In genomic region chr15:90231028-90232017, GRCh38 we compare ENCODE assay signal across 8 cellular contexts. TPM values are rescaled to one million over a fixed set of nuclear protein-coding genes. Genes with fewer than 3 reads are reported as not detected.
A peak's percentile ranks its signal among the peaks of the same experiment; 100 is the strongest.
DNase-seq lines count a peak whose midpoint lies in the region; ATAC-seq and TF ChIP-seq lines count a peak whose summit lies in the region.

No MANE protein-coding gene starts in this region.

- H3K27me3 ChIP-seq in H7 (ENCODE audit: control insufficient read depth, insufficient read depth, low read length), result no peaks in the 10 kb centered on the region

- peaks cover 48% of the 10 kb centered on the region for H3K4me1 Mint-ChIP-seq in activated CD4-positive, alpha-beta memory T cell treated with anti-CD3 and anti-CD28 coated beads for 36 hours (ENCODE audit: low read depth)

- CTCF ChIA-PET in activated CD4-positive, alpha-beta memory T cell treated with anti-CD3 and anti-CD28 coated beads for 36 hours (lab: Charles Lee), result interaction anchor here (0.7 to 4.3 kb wide), 13 partner anchors 10 to 470 kb away, joined by 3 to 18 read pairs (median 4); partner anchors contain the start of genes IDH2 and SEMA4B

- peak overlapping the region; percentile 94 for H3K4me3 Mint-ChIP-seq in activated CD4-positive, alpha-beta memory T cell treated with anti-CD3 and anti-CD28 coated beads for 36 hours

- TF ChIP-seq CTCF in epithelial cell of proximal tubule (conservative IDR thresholded peaks at IDR 0.05; ENCODE audit: low read depth, low read length), result no peak

- ATAC-seq in GM18520 (IDR thresholded peaks at IDR 0.05; ENCODE audit: unreplicated experiment), result no peak

- peak overlapping the region; percentile 92 for H3K27ac Mint-ChIP-seq in activated CD4-positive, alpha-beta memory T cell treated with anti-CD3 and anti-CD28 coated beads for 36 hours

- POLR2A ChIA-PET in activated CD4-positive, alpha-beta memory T cell treated with anti-CD3 and anti-CD28 coated beads for 36 hours (lab: Charles Lee), result interaction anchor here (0.5 to 4.7 kb wide), 7 partner anchors 9 to 701 kb away, joined by 3 to 30 read pairs (median 4); partner anchors contain the start of genes AP3S2, HDDC3, NGRN and SEMA4B

- no peaks in the 10 kb centered on the region for H3K9me3 Mint-ChIP-seq in activated CD4-positive, alpha-beta memory T cell treated with anti-CD3 and anti-CD28 coated beads for 36 hours

- H3K4me3 ChIP-seq in H7 (ENCODE audit: insufficient read depth, low read depth, low read length), result no peak overlapping the region
- H3K4me3 ChIP-seq in epithelial cell of proximal tubule (ENCODE audit: low read depth, low read length), result peak overlapping the region; percentile 94

- no peaks in the 10 kb centered on the region for H3K27me3 Mint-ChIP-seq in activated CD4-positive, alpha-beta memory T cell treated with anti-CD3 and anti-CD28 coated beads for 36 hours

- intact Hi-C loops in activated CD4-positive, alpha-beta memory T cell treated with anti-CD3 and anti-CD28 coated beads for 36 hours (cut with micrococcal nuclease), result loop anchor here (2.0 to 5.0 kb wide), 6 partner anchors 55 to 701 kb away; partner anchors contain the start of genes AP3S2, HDDC3 and IQGAP1

- DNase-seq in H7 (peak; percentile 30), epithelial cell of proximal tubule (ENCODE audit: low read depth) (no peak), NCI-H1048 (lab: John Stamatoyannopoulos, UW) (no peak), DMS 273 (lab: John Stamatoyannopoulos, UW; ENCODE audit: unreplicated experiment) (no peak), HuH-7 (ENCODE audit: low spot score) (no peak)
- peak; percentile 88 for DNase-seq in activated CD4-positive, alpha-beta memory T cell treated with anti-CD3 and anti-CD28 coated beads for 36 hours
- peak; percentile 73 for DNase-seq in stimulated activated CD4-positive, alpha-beta T cell treated with anti-CD3 and anti-CD28 coated beads, Interleukin-4, amount 100 ng/mL, for 24 hours

- peaks cover 34% of the 10 kb centered on the region for H3K36me3 Mint-ChIP-seq in activated CD4-positive, alpha-beta memory T cell treated with anti-CD3 and anti-CD28 coated beads for 36 hours

- H3K36me3 ChIP-seq in H7 (replicated peaks; ENCODE audit: control insufficient read depth, insufficient read depth, low read length), result peaks cover 13% of the 10 kb centered on the region

RNA-seq across cellular contexts. Expression of gene CIB1, which starts 2.4 kb away (rescaled TPM):
- total RNA-seq in H7 (2014; rRNA removed; shearing (Covaris generic)), result 16.3 and 21.2 TPM in 2 replicates
- total RNA-seq in activated CD4-positive, alpha-beta memory T cell treated with anti-CD3 and anti-CD28 coated beads for 36 hours, result 100 to 1,000 TPM; 162 to 170 TPM
- total RNA-seq in epithelial cell of proximal tubule, result 76.0 and 90.9 TPM in 2 replicates

RNA-seq across cellular contexts. Expression of gene GDPGP1, which starts 2.7 kb away (rescaled TPM):
- 5.2 and 5.8 TPM in 2 replicates for total RNA-seq in H7 (2014; rRNA removed; shearing (Covaris generic))
- 1 to 10 TPM; 8.0 to 9.2 TPM for total RNA-seq in activated CD4-positive, alpha-beta memory T cell treated with anti-CD3 and anti-CD28 coated beads for 36 hours
- total RNA-seq in epithelial cell of proximal tubule, result 9.9 and 22.3 TPM in 2 replicates

RNA-seq across cellular contexts. Expression of gene TTLL13, which starts 18.0 kb away (rescaled TPM):
- 0.07 and 0.14 TPM in 2 replicates for total RNA-seq in H7 (2014; rRNA removed; shearing (Covaris generic))
- total RNA-seq in activated CD4-positive, alpha-beta memory T cell treated with anti-CD3 and anti-CD28 coated beads for 36 hours, result under 1 TPM; 0.55 to 0.73 TPM
- total RNA-seq in epithelial cell of proximal tubule, result not detected in 2 replicates

RNA-seq across cellular contexts. Expression of gene SEMA4B, which starts 30.2 kb away (rescaled TPM):
- 53.0 and 61.0 TPM in 2 replicates for total RNA-seq in H7 (2014; rRNA removed; shearing (Covaris generic))
- total RNA-seq in activated CD4-positive, alpha-beta memory T cell treated with anti-CD3 and anti-CD28 coated beads for 36 hours, result 10 to 100 TPM; 13.1 to 16.7 TPM
- total RNA-seq in epithelial cell of proximal tubule, result 75.6 and 89.6 TPM in 2 replicates

RNA-seq across cellular contexts. Expression of gene NGRN, which starts 34.1 kb away (rescaled TPM):
- total RNA-seq in H7 (2014; rRNA removed; shearing (Covaris generic)), result 66.6 and 72.9 TPM in 2 replicates
- total RNA-seq in activated CD4-positive, alpha-beta memory T cell treated with anti-CD3 and anti-CD28 coated beads for 36 hours, result 10 to 100 TPM; 25.3 to 28.6 TPM
- 74.8 and 79.6 TPM in 2 replicates for total RNA-seq in epithelial cell of proximal tubule

Comparison
In these comparisons a context has a peak if more than half of its experiments do, and no peak if none do; other contexts are left out.
1. DNase-seq: peak in H7 (single experiment), activated CD4-positive, alpha-beta memory T cell treated with anti-CD3 and anti-CD28 coated beads for 36 hours (single experiment) and stimulated activated CD4-positive, alpha-beta T cell treated with anti-CD3 and anti-CD28 coated beads, Interleukin-4, amount 100 ng/mL, for 24 hours (single experiment); none in epithelial cell of proximal tubule (single experiment), NCI-H1048 (single experiment), DMS 273 (single experiment) and HuH-7 (single experiment).